10 cellular contexts compared by ENCODE assay signal in the genomic region with DNA sequence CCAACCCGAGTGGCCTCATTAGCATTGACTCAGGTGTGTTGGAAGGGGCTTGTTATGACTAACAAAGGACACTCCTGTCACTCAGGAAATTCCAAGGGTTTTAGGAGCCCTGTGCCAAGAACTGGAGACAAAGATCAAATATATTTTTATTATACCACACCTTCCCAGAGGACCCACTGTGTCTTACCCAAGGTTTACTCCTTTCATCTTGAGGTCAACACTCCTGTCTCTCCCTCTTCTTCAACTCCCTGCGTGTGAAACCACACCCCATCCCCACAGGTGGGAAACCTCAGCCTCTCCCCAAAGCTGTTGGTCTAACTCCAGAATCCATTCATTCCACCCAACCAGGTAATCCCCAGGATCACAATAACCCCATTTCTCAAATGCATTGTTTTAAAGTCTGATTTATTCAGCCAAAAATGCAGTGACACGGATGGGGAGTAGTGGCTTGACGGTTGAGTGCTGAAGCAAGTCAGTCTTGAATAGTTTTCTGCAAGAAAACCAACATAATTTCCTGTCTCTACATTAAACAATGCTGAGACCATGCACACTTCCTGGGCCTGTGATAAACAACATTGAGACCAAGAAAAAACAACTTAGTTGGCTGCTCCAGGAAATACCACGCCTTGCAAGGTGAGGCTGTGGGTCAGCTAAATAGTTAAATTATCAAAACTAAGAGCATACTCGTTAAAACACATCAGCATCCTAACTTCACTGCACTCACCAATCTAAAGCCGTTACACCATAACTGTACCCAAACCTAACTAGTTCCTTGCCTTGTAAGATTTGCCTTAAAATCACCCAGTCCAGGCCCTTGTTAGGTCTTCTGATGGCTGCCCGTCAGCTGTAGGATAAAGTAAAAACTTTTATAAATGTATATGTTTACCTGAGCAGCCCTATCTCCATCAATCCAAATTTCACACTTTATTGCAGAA. TPM values are rescaled to one million over a fixed set of nuclear protein-coding genes. Genes with fewer than 3 reads are reported as not detected.
DNase-seq lines count a peak whose midpoint lies in the region; ATAC-seq, FAIRE-seq and TF ChIP-seq lines count a peak whose summit lies in the region.
"Had no signal": no experiment of that assay in that cellular context is flagged by ENCODE, and none has a peak within 500 bp of the region (broad histone marks: within the 10 kb centered on the region; RNA-seq: fewer than 3 reads in every experiment).

No MANE protein-coding gene starts in this region.

- no peak for TF ChIP-seq CTCF in colonic mucosa (IDR thresholded peaks at IDR 0.05)
- TF ChIP-seq CTCF in ascending aorta (IDR thresholded peaks at IDR 0.05): no peak

- H3K4me1 Mint-ChIP-seq in activated T-cell treated with anti-CD3 and anti-CD28 coated beads, Interleukin-2, amount 50 U/mL, for 72 hours (ENCODE audit: low read depth): peaks cover 33% of the 10 kb centered on the region

- H3K36me3 ChIP-seq in colonic mucosa: no peaks in the 10 kb centered on the region
- no peaks in the 10 kb centered on the region for H3K36me3 ChIP-seq in small intestine (ENCODE audit: control insufficient read depth in 2 of 2, insufficient read depth in 2 of 2, low read length in 2 of 2)
- no peaks in the 10 kb centered on the region for H3K36me3 ChIP-seq in ascending aorta

- peak; percentile 51 to 73 for ATAC-seq in activated T-cell treated with anti-CD3 and anti-CD28 coated beads, Interleukin-2, amount 50 U/mL, for 72 hours (replicated peaks in 1 of 2)
- no peak for ATAC-seq in GM18520 (IDR thresholded peaks at IDR 0.05; ENCODE audit: unreplicated experiment)

- intact Hi-C loops in colonic mucosa (cut with DNase I): no loop called here
- intact Hi-C loops in ascending aorta (cut with DNase I): no loop called here

- H3K9me3 ChIP-seq in colonic mucosa: no peaks in the 10 kb centered on the region
- H3K9me3 ChIP-seq in small intestine (ENCODE audit: control insufficient read depth, low read depth): no peaks in the 10 kb centered on the region
- H3K9me3 ChIP-seq in ascending aorta: no peaks in the 10 kb centered on the region

- H3K4me3 ChIP-seq in colonic mucosa (no peak overlapping the region), small intestine (ENCODE audit: low read depth in 1 of 2, low read length in 2 of 2) (no peak overlapping the region), ascending aorta (no peak overlapping the region)

- H3K36me3 Mint-ChIP-seq in activated T-cell treated with anti-CD3 and anti-CD28 coated beads, Interleukin-2, amount 50 U/mL, for 72 hours (ENCODE audit: insufficient read depth in 2 of 2): no peaks in the 10 kb centered on the region

- DNase-seq in activated T-cell treated with anti-CD3 and anti-CD28 coated beads, Interleukin-2, amount 50 U/mL, for 72 hours: no peak
- DNase-seq in activated T-cell treated with anti-CD3 and anti-CD28 coated beads, Interleukin-2, amount 50 U/mL, for 48 hours: no peak
- peak; percentile 51 for DNase-seq in KBM-7
- no peak for DNase-seq in colonic mucosa
- peak; percentile 25 for DNase-seq in small intestine
- no peak for DNase-seq in ascending aorta (ENCODE audit: low spot score in 2 of 2)
- DNase-seq in glomerular visceral epithelial cell (ENCODE audit: extremely low spot score): no peak
- DNase-seq: IMR-90; stimulated activated CD4-positive, alpha-beta T cell treated with anti-CD3 and anti-CD28 coated beads, Interleukin-12 subunit alpha, Interleukin-12 subunit beta, amount 100 ng/mL, for 4 hours had no signal

- peaks cover 0 to 6% of the 10 kb centered on the region in 2 donors for H3K9me3 Mint-ChIP-seq in activated T-cell treated with anti-CD3 and anti-CD28 coated beads, Interleukin-2, amount 50 U/mL, for 72 hours

- H3K4me3 Mint-ChIP-seq in activated T-cell treated with anti-CD3 and anti-CD28 coated beads, Interleukin-2, amount 50 U/mL, for 72 hours: peak overlapping the region; percentile 40 to 61

- no peaks in the 10 kb centered on the region for H3K4me1 ChIP-seq in colonic mucosa
- H3K4me1 ChIP-seq in small intestine (ENCODE audit: control insufficient read depth in 2 of 2, insufficient read depth in 1 of 2, low read depth in 1 of 2, low read length in 1 of 2): peaks cover 2 to 8% of the 10 kb centered on the region in 2 donors
- no peaks in the 10 kb centered on the region for H3K4me1 ChIP-seq in ascending aorta

- H3K27ac Mint-ChIP-seq in activated T-cell treated with anti-CD3 and anti-CD28 coated beads, Interleukin-2, amount 50 U/mL, for 72 hours: peak overlapping the region; percentile 92

- 49 to 61% (median 53%) methylated on average over 8 of the region's 8 CpGs for WGBS in small intestine, 3 donors

- in situ Hi-C loops in KBM-7 (cut with MboI; ENCODE audit: low pct_unique_long_range_greater_than_20kb, low sequenced_read_pairs): no loop called here

- no peak overlapping the region for H3K9ac ChIP-seq in colonic mucosa (ENCODE audit: low read depth in 2 of 2, low read length in 2 of 2)

- H3K27ac ChIP-seq in colonic mucosa (peak overlapping the region; percentile 34), small intestine (ENCODE audit: low read depth in 1 of 2, low read length in 1 of 2) (peak overlapping the region in 1 of 2 donors; percentile 60), ascending aorta (no peak overlapping the region)

- H3K27me3 ChIP-seq in colonic mucosa: no peaks in the 10 kb centered on the region
- H3K27me3 ChIP-seq in small intestine (ENCODE audit: control insufficient read depth in 2 of 2, insufficient read depth in 2 of 2, low read length in 2 of 2): no peaks in the 10 kb centered on the region
- no peaks in the 10 kb centered on the region for H3K27me3 ChIP-seq in ascending aorta

- H3K27me3 Mint-ChIP-seq in activated T-cell treated with anti-CD3 and anti-CD28 coated beads, Interleukin-2, amount 50 U/mL, for 72 hours (ENCODE audit: low read depth): no peaks in the 10 kb centered on the region

- FAIRE-seq in small intestine (lab: Jason Lieb, UNC): no peak

RNA-seq across cellular contexts. Expression of gene SPON1, which starts 38.5 kb away (rescaled TPM):
- under 1 TPM; 0.12 to 0.16 TPM for total RNA-seq in activated T-cell treated with anti-CD3 and anti-CD28 coated beads, Interleukin-2, amount 50 U/mL, for 72 hours
- total RNA-seq in colonic mucosa: 10 to 100 TPM; 91.4 to 93.9 TPM
- 10 to 100 TPM; 11.4 to 30.3 (median 14.1) TPM for polyA plus RNA-seq in small intestine
- total RNA-seq in ascending aorta: 37.8 TPM

Comparison
In these comparisons a context has a peak if more than half of its experiments do, and no peak if none do; other contexts are left out.
1. DNase-seq: peak in KBM-7 (single experiment) and small intestine (single experiment); none in activated T-cell treated with anti-CD3 and anti-CD28 coated beads, Interleukin-2, amount 50 U/mL, for 72 hours (0 of 2), activated T-cell treated with anti-CD3 and anti-CD28 coated beads, Interleukin-2, amount 50 U/mL, for 48 hours (0 of 2), colonic mucosa (single experiment), ascending aorta (0 of 2) and glomerular visceral epithelial cell (single experiment).
2. RNA of gene SPON1, which starts 38.5 kb away (total RNA-seq): 91.4 to 93.9 TPM in colonic mucosa and 37.8 TPM in ascending aorta (single experiment); 0.12 to 0.16 TPM in activated T-cell treated with anti-CD3 and anti-CD28 coated beads, Interleukin-2, amount 50 U/mL, for 72 hours; every median in the first group is over 10 times any median in the second.